ENCODE assay signal across 7 cellular contexts in the genomic region with DNA sequence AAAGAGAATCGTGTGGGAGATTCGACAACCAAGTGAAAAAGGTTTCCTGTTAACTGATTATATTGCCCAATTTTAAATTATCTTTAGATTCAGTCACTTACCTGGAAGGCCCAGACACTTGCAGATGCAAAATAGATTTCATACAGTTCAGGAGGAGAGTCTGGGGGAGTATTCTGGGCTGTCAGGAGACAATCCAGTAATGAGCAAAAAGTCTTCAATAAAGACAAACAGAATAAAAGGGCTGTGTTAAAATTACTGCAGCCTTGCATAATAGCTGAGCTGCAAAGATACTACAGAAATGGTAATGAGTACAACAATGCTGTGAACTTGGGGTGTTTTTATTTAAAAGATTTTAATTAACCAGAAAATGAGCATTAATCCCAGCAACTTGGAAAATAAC.
"Had no signal": no experiment of that assay in that cellular context is flagged by ENCODE, and none has a peak within 500 bp of the region (broad histone marks: within the 10 kb centered on the region; RNA-seq: fewer than 3 reads in every experiment).

No MANE protein-coding gene starts in this region.

- DNase-seq: IMR-90, KBM-7, KG1 had no signal

- H3K4me3 ChIP-seq: K562 had no signal

- FAIRE-seq: HepG2, HTR-8/SVneo, K562 had no signal

- H3K27ac ChIP-seq: HL-60 had no signal

- ATAC-seq: HepG2, K562 had no signal
